Comparison of ENCODE assay signal across 8 cellular contexts in the genomic region with DNA sequence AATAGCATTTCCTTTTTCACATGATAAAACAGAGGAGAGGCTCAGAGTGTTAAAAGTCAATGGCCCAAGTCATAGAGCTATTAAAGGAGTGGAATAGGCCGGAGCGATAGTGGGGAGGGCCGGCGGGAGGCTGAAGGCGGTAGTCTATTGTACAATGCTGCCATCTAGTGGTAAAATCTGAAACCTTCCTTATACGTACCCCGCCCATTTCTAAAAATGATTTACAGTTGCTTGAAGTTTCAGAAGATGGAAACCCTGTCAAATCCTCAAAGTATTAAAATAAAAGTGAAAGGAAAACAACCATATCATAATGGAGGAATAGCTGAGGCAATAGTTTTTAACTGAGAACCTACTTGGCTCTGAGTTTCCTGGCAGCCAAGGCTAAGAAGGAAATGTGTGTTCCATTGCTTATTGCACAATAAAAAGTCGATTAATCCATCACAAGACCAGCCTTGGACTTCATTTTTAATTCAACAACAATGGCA.
A peak's percentile ranks its signal among the peaks of the same experiment; 100 is the strongest.
DNase-seq lines count a peak whose midpoint lies in the region; ATAC-seq, FAIRE-seq and TF ChIP-seq lines count a peak whose summit lies in the region.

No MANE protein-coding gene starts in this region.

- H3K9ac ChIP-seq in GM12878 (ENCODE audit: control insufficient read depth, insufficient read depth, low read length): no peak overlapping the region

- in situ Hi-C loops in KBM-7 (cut with MboI; ENCODE audit: low pct_unique_long_range_greater_than_20kb, low sequenced_read_pairs): loop anchor here (25.0 kb wide), 1 partner anchor 175 kb away; no protein-coding TSS in a partner anchor
- in situ Hi-C loops in GM12878 (cut with MboI): no loop called here

- FAIRE-seq in A549 (lab: Jason Lieb, UNC) (no peak), GM12878 (lab: Jason Lieb, UNC) (peak; percentile 90)

- peak; percentile 92 for TF ChIP-seq CTCF in A549 (IDR thresholded peaks at IDR 0.05)
- peak; percentile 52 to 88 (median 82) for TF ChIP-seq CTCF in Peyer's patch (IDR thresholded peaks at IDR 0.05)
- TF ChIP-seq CTCF in GM12878 (IDR thresholded peaks at IDR 0.05 in 2 of 3, conservative IDR thresholded peaks at IDR 0.05 in 1 of 3; ENCODE audit: control insufficient read depth in 2 of 3, extremely low read depth in 1 of 3, insufficient read depth in 1 of 3, low read depth in 3 of 3, low read length in 3 of 3): peak; percentile 57 to 89 (median 66); a peak in 5 of 6 replicates

- TF ChIP-seq RAD21 in A549 (conservative IDR thresholded peaks at IDR 0.05 in 1 of 2, IDR thresholded peaks at IDR 0.05 in 1 of 2) (peak; percentile 93 to 95), GM12878 (IDR thresholded peaks at IDR 0.05; ENCODE audit: insufficient read depth, low read depth, low read length) (peak; percentile 80)

- H3K4me3 ChIP-seq in A549: no peak overlapping the region
- no peak overlapping the region for H3K4me3 ChIP-seq in Peyer's patch
- H3K4me3 ChIP-seq in GM12878: no peak overlapping the region

- H3K9me3 Mint-ChIP-seq in immature natural killer cell: no peaks in the 10 kb centered on the region

- no peak overlapping the region for H3K4me3 Mint-ChIP-seq in immature natural killer cell

- TF ChIP-seq POLR2A in A549 (IDR thresholded peaks at IDR 0.05; ENCODE audit: low read length): no peak
- no peak for TF ChIP-seq POLR2A in Peyer's patch (IDR thresholded peaks at IDR 0.05)
- TF ChIP-seq POLR2A in GM12878 (IDR thresholded peaks at IDR 0.05; ENCODE audit: low read depth, low read length): no peak

- peaks cover 10% of the 10 kb centered on the region for H3K4me1 ChIP-seq in A549
- H3K4me1 ChIP-seq in Peyer's patch: peaks cover 0 to 6% (median 0%) of the 10 kb centered on the region in 4 donors
- H3K4me1 ChIP-seq in GM12878 (ENCODE audit: control insufficient read depth, insufficient read depth, low read length): no peaks in the 10 kb centered on the region

- no peaks in the 10 kb centered on the region for H4K20me1 ChIP-seq in GM12878 (ENCODE audit: control insufficient read depth, insufficient read depth)

- RAD21 ChIA-PET in GM12878 (lab: Charles Lee; ENCODE audit: unreplicated experiment): interaction anchor here (0.6 to 4.4 kb wide), 16 partner anchors 14 to 284 kb away, joined by 3 to 74 read pairs (median 4); partner anchors contain the start of gene CCSER2

- H3K27ac ChIP-seq in A549 (no peak overlapping the region), Peyer's patch (no peak overlapping the region), GM12878 (ENCODE audit: control insufficient read depth, insufficient read depth) (no peak overlapping the region)

- H3K27ac Mint-ChIP-seq in immature natural killer cell: no peak overlapping the region

- peaks cover 7 to 11% of the 10 kb centered on the region in 2 donors for H3K4me1 Mint-ChIP-seq in immature natural killer cell

- DNase-seq in A549 (ENCODE audit: low read depth in 1 of 2, low spot score in 1 of 2) (peak; percentile 57 to 67), GM04504 (ENCODE audit: low read depth) (peak; percentile 34), H4 (ENCODE audit: low spot score) (peak; percentile 47), KBM-7 (peak; percentile 82), Peyer's patch (peak in 2 of 3 donors; percentile 28 to 66), GM12878 (ENCODE audit: low read depth, low spot score) (no peak), immature natural killer cell (peak; percentile 50 to 59 (median 57))
- DNase-seq in stimulated activated CD4-positive, alpha-beta T cell treated with anti-CD3 and anti-CD28 coated beads, Interleukin-4, amount 100 ng/mL, for 1 hour: peak; percentile 19

- H3K27me3 ChIP-seq in Peyer's patch (no peaks in the 10 kb centered on the region), GM12878 (replicated peaks in 1 of 2; ENCODE audit: control insufficient read depth in 2 of 2, insufficient read depth in 2 of 2, low read length in 1 of 2) (no peaks in the 10 kb centered on the region; a peak in 1 of 4 replicates)

- intact Hi-C loops in GM12878 (cut with micrococcal nuclease; ENCODE audit: unreplicated experiment): loop anchor here (1.0 to 10.0 kb wide), 5 partner anchors 107 to 383 kb away; no protein-coding TSS in a partner anchor

- peaks cover 2 to 16% (median 3%) of the 10 kb centered on the region in 3 donors for H3K27me3 Mint-ChIP-seq in immature natural killer cell (ENCODE audit: low read depth in 3 of 3)

- TF ChIP-seq EP300 in A549 (IDR thresholded peaks at IDR 0.05): no peak
- no peak for TF ChIP-seq EP300 in GM12878 (IDR thresholded peaks at IDR 0.05; ENCODE audit: borderline replicate concordance in 1 of 2, control insufficient read depth in 1 of 2, low read depth in 2 of 2, low read length in 2 of 2)

- POLR2A ChIA-PET in A549 (lab: Yijun Ruan, JAX): no interaction called here
- POLR2A ChIA-PET in GM12878 (lab: Charles Lee): interaction anchor here (0.6 kb wide), 2 partner anchors 42 to 210 kb away, joined by 3 to 5 read pairs; no protein-coding TSS in a partner anchor

- H3K36me3 ChIP-seq in Peyer's patch (no peaks in the 10 kb centered on the region), GM12878 (ENCODE audit: control insufficient read depth in 2 of 2, insufficient read depth in 2 of 2, low read length in 1 of 2) (no peaks in the 10 kb centered on the region)

- peaks cover 0 to 4% (median 3%) of the 10 kb centered on the region in 3 donors for H3K36me3 Mint-ChIP-seq in immature natural killer cell

- H2AFZ ChIP-seq in GM12878 (ENCODE audit: control insufficient read depth, low read depth, low read length): peak overlapping the region; percentile 8; the same call in 1 of the 2 replicates

- H3K79me2 ChIP-seq in GM12878 (ENCODE audit: control insufficient read depth, insufficient read depth, low read length): no peaks in the 10 kb centered on the region

- H3K4me2 ChIP-seq in A549 (peak overlapping the region; percentile 41; the same call in 2 of the 3 replicates), GM12878 (ENCODE audit: control insufficient read depth, insufficient read depth) (no peak overlapping the region)

- ATAC-seq in A549 (peak; percentile 44 to 72; a peak in 5 of 6 replicates), GM12878 (peak; percentile 86)

- SMC1A ChIA-PET in GM12878 (lab: Charles Lee; ENCODE audit: uncharacterized antibody, unreplicated experiment): interaction anchor here (0.6 to 7.3 kb wide), 24 partner anchors 12 to 278 kb away, joined by 3 to 72 read pairs (median 4); no protein-coding TSS in a partner anchor

- H3K9me3 ChIP-seq in A549 (no peaks in the 10 kb centered on the region), Peyer's patch (no peaks in the 10 kb centered on the region), GM12878 (replicated peaks; ENCODE audit: control insufficient read depth, insufficient read depth, low read length) (no peaks in the 10 kb centered on the region)

- 7% methylated on average over 8 of the region's 8 CpGs for WGBS in A549 (ENCODE audit: missing lambda C conversion rate)
- 16% methylated on average over 8 of the region's 8 CpGs for WGBS in GM12878 (ENCODE audit: insufficient coverage, insufficient replicate concordance, low lambda C conversion rate, missing lambda C conversion rate)

- no TSS peak for BruUV-seq in GM12878 (replicated peaks; lab: Mats Ljungman, UMichigan)

- CTCF ChIA-PET in A549 (lab: Yijun Ruan, JAX): interaction anchor here (0.6 to 12.0 kb wide), 70 partner anchors 9 to 1877 kb away, joined by 3 to 341 read pairs (median 5); partner anchors contain the start of gene RGR
- CTCF ChIA-PET in GM12878 (lab: Yijun Ruan, JAX): interaction anchor here (0.6 to 8.2 kb wide), 54 partner anchors 11 to 322 kb away, joined by 3 to 228 read pairs (median 4); partner anchors contain the start of gene CCSER2

TF ChIP-seq in A549, 52 proteins besides CTCF, POLR2A, EP300 and RAD21 (continues in another document):
- TF ChIP-seq NPAS2 (CRISPR knock-in tag; IDR thresholded peaks at IDR 0.05; ENCODE audit: borderline replicate concordance) (no peak), POLR2AphosphoS2 (conservative IDR thresholded peaks at IDR 0.05; ENCODE audit: low read length) (no peak), NR3C1 (IDR thresholded peaks at IDR 0.05) (no peak), KDM5A (IDR thresholded peaks at IDR 0.05) (no peak), CHD2 (IDR thresholded peaks at IDR 0.05; ENCODE audit: low read length, partially characterized antibody) (no peak), ESRRA (IDR thresholded peaks at IDR 0.05; ENCODE audit: borderline replicate concordance, low read length) (no peak), CEBPB (IDR thresholded peaks at IDR 0.05) (peak; percentile 51 to 68; a peak in 3 of 4 replicates), GATA3 (IDR thresholded peaks at IDR 0.05; ENCODE audit: borderline replicate concordance) (no peak), SMC3 (IDR thresholded peaks at IDR 0.05) (peak; percentile 94), RARB (CRISPR knock-in tag; IDR thresholded peaks at IDR 0.05) (no peak), HOXA7 (CRISPR knock-in tag; IDR thresholded peaks at IDR 0.05) (no peak), FOSL2 (IDR thresholded peaks at IDR 0.05) (no peak), FOSL2 (CRISPR knock-in tag; IDR thresholded peaks at IDR 0.05) (no peak)

TF ChIP-seq in GM12878, 131 proteins besides CTCF, POLR2A, EP300 and RAD21:
- TF ChIP-seq STAT3 (IDR thresholded peaks at IDR 0.05; ENCODE audit: low read depth, low read length) (no peak), CHD2 (IDR thresholded peaks at IDR 0.05; ENCODE audit: borderline replicate concordance, low read depth, low read length) (no peak), YY1 (IDR thresholded peaks at IDR 0.05; ENCODE audit: low read depth, low read length) (0 out of 2 replicates have a peak, but pooled peaks have one; percentile 45), SMC3 (IDR thresholded peaks at IDR 0.05; ENCODE audit: borderline replicate concordance, low read length) (peak; percentile 82), SKIL (IDR thresholded peaks at IDR 0.05; ENCODE audit: low read depth, poor library complexity, severe bottlenecking) (peak; percentile 24)

Comparison
In these comparisons a context has a peak if more than half of its experiments do, and no peak if none do; other contexts are left out.
1. Of the 24 proteins assayed by ChIP-seq in both GM12878 and A549: peak only in GM12878: none; only in A549: CEBPB; in both: CTCF, RAD21 and SMC3; in neither: 20.